ENCODE assay signal across 9 cellular contexts in the genomic region with DNA sequence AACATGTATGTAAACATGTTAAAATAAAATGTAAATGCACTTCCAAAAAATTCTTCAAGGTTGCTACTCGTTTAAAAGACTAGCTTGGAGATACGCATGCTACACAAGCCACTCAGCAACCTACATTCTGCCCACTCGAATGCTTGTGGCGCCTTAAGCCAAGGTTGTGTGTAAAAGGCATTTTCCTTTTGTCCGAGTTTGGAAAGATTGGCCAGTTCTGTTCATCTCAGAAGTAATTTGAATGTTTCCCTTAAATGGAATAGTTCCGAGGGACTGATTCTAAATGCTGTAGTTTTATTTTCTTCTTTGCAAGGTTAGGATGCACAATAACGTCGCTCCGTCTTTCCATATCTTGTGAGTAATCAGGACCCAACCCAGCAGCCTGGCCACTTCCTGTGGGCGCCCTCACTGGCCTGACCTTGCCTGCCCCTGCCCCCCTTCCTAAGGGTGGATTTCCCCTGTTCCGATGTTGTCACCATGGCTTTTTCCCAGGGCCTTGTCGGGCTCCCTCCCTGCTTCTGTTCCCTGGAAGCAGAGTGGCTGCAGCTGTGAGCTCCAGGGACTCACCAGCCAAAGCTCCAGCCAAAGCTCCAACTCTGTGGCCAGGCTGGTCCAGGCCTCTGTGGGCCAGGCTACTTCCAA.
DNase-seq lines count a peak whose midpoint lies in the region; ATAC-seq and TF ChIP-seq lines count a peak whose summit lies in the region.
"Had no signal": no experiment of that assay in that cellular context is flagged by ENCODE, and none has a peak within 500 bp of the region (broad histone marks: within the 10 kb centered on the region; RNA-seq: fewer than 3 reads in every experiment).

No MANE protein-coding gene starts in this region.

- H3K4me3 ChIP-seq in right atrium auricular region (peak overlapping the region in 1 of 2 donors; percentile 8), rectal smooth muscle tissue (ENCODE audit: low read length) (peak overlapping the region; percentile 5)

- peaks cover 0 to 42% of the 10 kb centered on the region in 2 donors for H3K4me1 ChIP-seq in right atrium auricular region
- H3K4me1 ChIP-seq in rectal smooth muscle tissue (ENCODE audit: control insufficient read depth, insufficient read depth, low read length): no peaks in the 10 kb centered on the region

- no peak overlapping the region for H3K9ac ChIP-seq in rectal smooth muscle tissue (ENCODE audit: low read length)

- peak overlapping the region; percentile 34 for H3K4me3 Mint-ChIP-seq in activated T-helper 17 cell treated with anti-CD3 and anti-CD28 coated beads, Interleukin-2, amount 50 U/mL, for 72 hours

- H3K27ac Mint-ChIP-seq in activated T-helper 17 cell treated with anti-CD3 and anti-CD28 coated beads, Interleukin-2, amount 50 U/mL, for 72 hours: peak overlapping the region; percentile 12

- no peak for TF ChIP-seq CTCF in right atrium auricular region (IDR thresholded peaks at IDR 0.05)

- no peaks in the 10 kb centered on the region for H3K27me3 ChIP-seq in right atrium auricular region
- H3K27me3 ChIP-seq in rectal smooth muscle tissue (ENCODE audit: control insufficient read depth, insufficient read depth, low read length): no peaks in the 10 kb centered on the region
- H3K27me3 ChIP-seq: vagina had no signal

- H3K4me1 Mint-ChIP-seq in activated T-helper 17 cell treated with anti-CD3 and anti-CD28 coated beads, Interleukin-2, amount 50 U/mL, for 72 hours: no peaks in the 10 kb centered on the region

- DNase-seq in H4 (ENCODE audit: low spot score) (peak; percentile 88), right atrium auricular region (ENCODE audit: low spot score) (peak; percentile 83), epidermal melanocyte (ENCODE audit: insufficient read length, low spot score) (no peak), foreskin melanocyte (no peak), DMS153 treated with DMSO at 0.1 percent for 48 hours (lab: John Stamatoyannopoulos, UW; ENCODE audit: unreplicated experiment) (no peak), COLO829 (ENCODE audit: low spot score) (no peak)

- H3K9me3 Mint-ChIP-seq in activated T-helper 17 cell treated with anti-CD3 and anti-CD28 coated beads, Interleukin-2, amount 50 U/mL, for 72 hours: no peaks in the 10 kb centered on the region

- peaks cover 0 to 12% of the 10 kb centered on the region in 2 donors for H3K9me3 ChIP-seq in right atrium auricular region
- H3K9me3 ChIP-seq: vagina had no signal

- H3K27ac ChIP-seq in right atrium auricular region (peak overlapping the region; percentile 54 to 65), rectal smooth muscle tissue (ENCODE audit: low read depth, low read length) (peak overlapping the region; percentile 48)

- H3K36me3 Mint-ChIP-seq in activated T-helper 17 cell treated with anti-CD3 and anti-CD28 coated beads, Interleukin-2, amount 50 U/mL, for 72 hours (ENCODE audit: low read depth): no peaks in the 10 kb centered on the region

- H3K36me3 ChIP-seq in right atrium auricular region: no peaks in the 10 kb centered on the region
- no peaks in the 10 kb centered on the region for H3K36me3 ChIP-seq in rectal smooth muscle tissue (ENCODE audit: control insufficient read depth, insufficient read depth, low read length)
- H3K36me3 ChIP-seq: vagina had no signal

- peak; percentile 84 for ATAC-seq in activated T-helper 17 cell treated with anti-CD3 and anti-CD28 coated beads, Interleukin-2, amount 50 U/mL, for 72 hours (replicated peaks)

- peaks cover 10% of the 10 kb centered on the region for H3K27me3 Mint-ChIP-seq in activated T-helper 17 cell treated with anti-CD3 and anti-CD28 coated beads, Interleukin-2, amount 50 U/mL, for 72 hours

Comparison
In these comparisons a context has a peak if more than half of its experiments do, and no peak if none do; other contexts are left out.
1. DNase-seq: peak in H4 (single experiment) and right atrium auricular region (single experiment); none in epidermal melanocyte (single experiment), foreskin melanocyte (single experiment), DMS153 treated with DMSO at 0.1 percent for 48 hours (single experiment) and COLO829 (single experiment).